8 cellular contexts compared by ENCODE assay signal in genomic region chr7:1045038-1045726, GRCh38. TPM values are rescaled to one million over a fixed set of nuclear protein-coding genes. Genes with fewer than 3 reads are reported as not detected.
DNase-seq lines count a peak whose midpoint lies in the region; ATAC-seq, FAIRE-seq and TF ChIP-seq lines count a peak whose summit lies in the region.

No MANE protein-coding gene starts in this region.

- H4K20me1 ChIP-seq in HepG2 (ENCODE audit: insufficient read depth, low read length): no peaks in the 10 kb centered on the region

- H3K27me3 Mint-ChIP-seq in activated CD4-positive, alpha-beta T cell treated with anti-CD3 and anti-CD28 coated beads, Interleukin-2, amount 10 ng/mL, durations not matched to agents 24 days and 14 days: no peaks in the 10 kb centered on the region

- ATAC-seq in HepG2 (peak; percentile 75), foreskin keratinocyte (no peak)

- POLR2A ChIA-PET in HepG2 (lab: Yijun Ruan, JAX): interaction anchor here (0.9 to 2.9 kb wide), 8 partner anchors 16 to 112 kb away, joined by 3 to 17 read pairs (median 8); no protein-coding TSS in a partner anchor

- H2AFZ ChIP-seq in HepG2 (ENCODE audit: low read length): no peak overlapping the region

- TF ChIP-seq EP300 in HepG2 (IDR thresholded peaks at IDR 0.05; ENCODE audit: low read depth in 2 of 2, low read length in 2 of 2): no peak
- TF ChIP-seq EP300 in HepG2 (CRISPR knock-in tag; IDR thresholded peaks at IDR 0.05; ENCODE audit: borderline replicate concordance): no peak

- TF ChIP-seq POLR2A in HepG2 (IDR thresholded peaks at IDR 0.05; ENCODE audit: insufficient read depth in 1 of 2, low read depth in 2 of 2, low read length in 2 of 2): peak in 1 of 2 experiments; percentile 67; a peak in 2 of 4 replicates
- no peak for TF ChIP-seq POLR2A in thyroid gland (IDR thresholded peaks at IDR 0.05)

- peak overlapping the region; percentile 74 to 77 for H3K4me3 ChIP-seq in ascending aorta
- peak overlapping the region; percentile 72 to 85 (median 73) for H3K4me3 ChIP-seq in HepG2 (replicated peaks in 1 of 3; ENCODE audit: insufficient read depth in 1 of 3, low read depth in 2 of 3, low read length in 3 of 3)
- H3K4me3 ChIP-seq in thyroid gland (replicated peaks in 1 of 3): peak overlapping the region in 2 of 3 donors; percentile 23 to 52

- peaks cover 60% of the 10 kb centered on the region for H3K4me1 Mint-ChIP-seq in activated CD4-positive, alpha-beta T cell treated with anti-CD3 and anti-CD28 coated beads, Interleukin-2, amount 10 ng/mL, durations not matched to agents 24 days and 14 days

- peaks cover 1% of the 10 kb centered on the region for H3K36me3 Mint-ChIP-seq in activated CD4-positive, alpha-beta T cell treated with anti-CD3 and anti-CD28 coated beads, Interleukin-2, amount 10 ng/mL, durations not matched to agents 24 days and 14 days (ENCODE audit: low read depth)

- DNase-seq in activated CD4-positive, alpha-beta T cell treated with anti-CD3 and anti-CD28 coated beads, Interleukin-2, amount 10 ng/mL, durations not matched to agents 24 days and 14 days: no peak
- DNase-seq in activated CD4-positive, alpha-beta T cell treated with anti-CD3 and anti-CD28 coated beads, Interleukin-2, amount 50 U/mL, for 48 hours: no peak
- DNase-seq in ascending aorta (ENCODE audit: low spot score in 2 of 2) (no peak), HepG2 (ENCODE audit: low spot score) (peak; percentile 53), thyroid gland (no peak), NCI-H1694 treated with DMSO at 0.1 percent for 48 hours (lab: John Stamatoyannopoulos, UW) (no peak), foreskin keratinocyte (no peak)
- DNase-seq in stimulated activated CD4-positive, alpha-beta T cell treated with anti-CD3 and anti-CD28 coated beads, Interleukin-4, amount 100 ng/mL, for 1 hour: no peak

- peak; percentile 70 for FAIRE-seq in HepG2 (lab: Jason Lieb, UNC)

- WGBS in HepG2 (ENCODE audit: low lambda C conversion rate): 4% methylated on average over 10 of the region's 13 CpGs
- 65 to 66% methylated on average over 12 to 13 of the region's 13 CpGs for whole genome bisulfite sequencing in thyroid gland, 2 donors

- peaks cover 27% of the 10 kb centered on the region for H3K79me2 ChIP-seq in HepG2 (ENCODE audit: insufficient read depth, low read length)

- no peak for TF ChIP-seq RAD21 in HepG2 (CRISPR knock-in tag; IDR thresholded peaks at IDR 0.05)

- no peaks in the 10 kb centered on the region for H3K27me3 ChIP-seq in ascending aorta
- no peaks in the 10 kb centered on the region; a peak in 2 of 5 replicates for H3K27me3 ChIP-seq in HepG2 (ENCODE audit: control insufficient read depth in 1 of 2, insufficient read depth in 2 of 2, low read length in 2 of 2)
- H3K27me3 ChIP-seq in thyroid gland: no peaks in the 10 kb centered on the region
- no peaks in the 10 kb centered on the region for H3K27me3 ChIP-seq in foreskin keratinocyte

- no peaks in the 10 kb centered on the region for H3K9me3 Mint-ChIP-seq in activated CD4-positive, alpha-beta T cell treated with anti-CD3 and anti-CD28 coated beads, Interleukin-2, amount 10 ng/mL, durations not matched to agents 24 days and 14 days

- in situ Hi-C loops in HepG2 (cut with HindIII; ENCODE audit: extremely low pct_ligation_motif_present, low pct_unique_long_range_greater_than_20kb): no loop called here

- no peaks in the 10 kb centered on the region for H3K36me3 ChIP-seq in ascending aorta
- peaks cover 0 to 1% of the 10 kb centered on the region in 2 experiments; a peak in 2 of 5 replicates for H3K36me3 ChIP-seq in HepG2 (replicated peaks in 1 of 2; ENCODE audit: control insufficient read depth in 1 of 2, insufficient read depth in 2 of 2, low read length in 2 of 2)
- no peaks in the 10 kb centered on the region for H3K36me3 ChIP-seq in thyroid gland

- TSS peak; percentile 53 for BruUV-seq in HepG2 (replicated peaks; lab: Mats Ljungman, UMichigan)

- H3K4me1 ChIP-seq in ascending aorta (peaks cover 3 to 22% of the 10 kb centered on the region in 2 donors), HepG2 (ENCODE audit: insufficient read depth, low read length) (peaks cover 81% of the 10 kb centered on the region), thyroid gland (peaks cover 35 to 74% of the 10 kb centered on the region in 2 donors), foreskin keratinocyte (no peaks in the 10 kb centered on the region)

- CTCF ChIA-PET in HepG2 (lab: Yijun Ruan, JAX; ENCODE audit: low intra/inter-chr PET ratio, low total read pairs): interaction anchor here (0.9 kb wide), 1 partner anchor 52 kb away, joined by 3 read pairs; no protein-coding TSS in a partner anchor

- intact Hi-C loops in activated CD4-positive, alpha-beta T cell treated with anti-CD3 and anti-CD28 coated beads, Interleukin-2, amount 10 ng/mL, durations not matched to agents 24 days and 14 days (cut with micrococcal nuclease): loop anchor here (1.0 to 2.0 kb wide), 4 partner anchors 16 to 168 kb away; partner anchors contain the start of genes COX19, GET4 and ZFAND2A
- intact Hi-C loops in ascending aorta (cut with DNase I): no loop called here
- intact Hi-C loops in HepG2 (cut with micrococcal nuclease; ENCODE audit: unreplicated experiment): loop anchor here (5.0 kb wide), 1 partner anchor 53 kb away; no protein-coding TSS in a partner anchor
- intact Hi-C loops in thyroid gland (cut with DNase I): no loop called here

- peak overlapping the region; percentile 72 for H3K27ac Mint-ChIP-seq in activated CD4-positive, alpha-beta T cell treated with anti-CD3 and anti-CD28 coated beads, Interleukin-2, amount 10 ng/mL, durations not matched to agents 24 days and 14 days

- H3K9me3 ChIP-seq in ascending aorta: no peaks in the 10 kb centered on the region
- H3K9me3 ChIP-seq in HepG2 (ENCODE audit: low read length): no peaks in the 10 kb centered on the region
- no peaks in the 10 kb centered on the region for H3K9me3 ChIP-seq in thyroid gland

- H3K27ac ChIP-seq in ascending aorta (peak overlapping the region; percentile 80 to 94), HepG2 (ENCODE audit: extremely low read length, insufficient read depth, low read length) (peak overlapping the region; percentile 79), thyroid gland (peak overlapping the region in 2 of 3 donors; percentile 54 to 82), foreskin keratinocyte (no peak overlapping the region)

- peak overlapping the region; percentile 80 for H3K9ac ChIP-seq in HepG2 (ENCODE audit: insufficient read depth, low read depth, low read length)

- H3K4me2 ChIP-seq in HepG2 (ENCODE audit: low read depth, low read length): peak overlapping the region; percentile 98

- TF ChIP-seq CTCF in ascending aorta (IDR thresholded peaks at IDR 0.05) (no peak), HepG2 (CRISPR knock-in tag; IDR thresholded peaks at IDR 0.05) (no peak), thyroid gland (IDR thresholded peaks at IDR 0.05) (no peak), foreskin keratinocyte (conservative IDR thresholded peaks at IDR 0.05) (no peak)

- peak overlapping the region; percentile 89 for H3K4me3 Mint-ChIP-seq in activated CD4-positive, alpha-beta T cell treated with anti-CD3 and anti-CD28 coated beads, Interleukin-2, amount 10 ng/mL, durations not matched to agents 24 days and 14 days

RNA-seq across cellular contexts. Expression of gene GPR146, which starts 0.8 kb away (rescaled TPM):
- 2.5 and 4.1 TPM in 2 replicates for total RNA-seq in activated CD4-positive, alpha-beta T cell treated with anti-CD3 and anti-CD28 coated beads, Interleukin-2, amount 10 ng/mL, durations not matched to agents 24 days and 14 days
- total RNA-seq in ascending aorta (224 TPM), HepG2 (2016; rRNA removed; fragmentation: Illumina TruSeq; extraction: Trizol) (0.84 and 2.0 TPM in 2 replicates), thyroid gland (10 to 100 TPM in 3 of 4 donors, 1 to 10 TPM in 1; 8.7 to 49.4 (median 32.7) TPM), foreskin keratinocyte (not detected in 2 replicates)
- 0.91 and 1.1 TPM in 2 replicates for total RNA-seq in HepG2 (2016; cell fraction: cytosol; rRNA removed; fragmentation: Illumina TruSeq; extraction: Trizol; ENCODE audit: low read depth)
- total RNA-seq in HepG2 (2016; cell fraction: insoluble cytoplasmic fraction; rRNA removed; fragmentation: Illumina TruSeq; extraction: Trizol): 0.89 and 1.2 TPM in 2 replicates
- total RNA-seq in HepG2 (2016; cell fraction: membrane; rRNA removed; fragmentation: Illumina TruSeq; extraction: Trizol): 1.9 and 2.7 TPM in 2 replicates
- total RNA-seq in HepG2 (2016; cell fraction: nucleus; rRNA removed; fragmentation: Illumina TruSeq; extraction: Trizol): 1.1 and 3.4 TPM in 2 replicates
- polyA plus RNA-seq in HepG2 (2011; rRNA removed) (15.9 and 17.2 TPM in 2 replicates), foreskin keratinocyte (not detected in 2 replicates)
- 11.4 and 22.4 TPM in 2 replicates for polyA plus RNA-seq in HepG2 (2011; cell fraction: cytosol; rRNA removed)
- polyA plus RNA-seq in HepG2 (2011; cell fraction: nucleus; rRNA removed): 18.2 and 25.0 TPM in 2 replicates
- 4.5 and 5.3 TPM in 2 replicates for polyA plus RNA-seq in HepG2 (2012)
- 2.1 and 2.2 TPM in 2 replicates for polyA plus RNA-seq in HepG2 (2016; cell fraction: cytosol; fragmentation: Illumina TruSeq; extraction: Trizol; ENCODE audit: low read depth)
- polyA plus RNA-seq in HepG2 (2016; cell fraction: insoluble cytoplasmic fraction; fragmentation: Illumina TruSeq; extraction: Trizol; ENCODE audit: low read depth): 0.78 and 1.3 TPM in 2 replicates
- polyA plus RNA-seq in HepG2 (2016; cell fraction: membrane; fragmentation: Illumina TruSeq; extraction: Trizol; ENCODE audit: low read depth): 2.3 and 3.4 TPM in 2 replicates
- polyA plus RNA-seq in HepG2 (2016; cell fraction: nucleus; fragmentation: Illumina TruSeq; extraction: Trizol; ENCODE audit: insufficient read depth, low read depth): 2.2 and 2.5 TPM in 2 replicates
- polyA minus RNA-seq in HepG2 (2011; rRNA and poly(A)+ RNA removed; ENCODE audit: low replicate concordance): 0.87 and 47.8 TPM in 2 replicates
- polyA minus RNA-seq in HepG2 (2011; cell fraction: cytosol; rRNA and poly(A)+ RNA removed): 6.9 and 9.1 TPM in 2 replicates
- 9.3 and 14.0 TPM in 2 replicates for polyA minus RNA-seq in HepG2 (2011; cell fraction: nucleus; rRNA and poly(A)+ RNA removed)

RNA-seq across cellular contexts. Expression of gene GPER1, which starts 42.7 kb away (rescaled TPM):
- total RNA-seq in activated CD4-positive, alpha-beta T cell treated with anti-CD3 and anti-CD28 coated beads, Interleukin-2, amount 10 ng/mL, durations not matched to agents 24 days and 14 days: 0.09 TPM in 1 of 2 replicates, not detected in the other
- total RNA-seq in ascending aorta (11.3 TPM), HepG2 (2016; rRNA removed; fragmentation: Illumina TruSeq; extraction: Trizol) (15.2 and 19.7 TPM in 2 replicates), thyroid gland (10 to 100 TPM; 12.5 to 29.2 (median 21.2) TPM), foreskin keratinocyte (0.07 TPM in 1 of 2 replicates, not detected in the other)
- 11.8 and 14.0 TPM in 2 replicates for total RNA-seq in HepG2 (2016; cell fraction: cytosol; rRNA removed; fragmentation: Illumina TruSeq; extraction: Trizol; ENCODE audit: low read depth)
- total RNA-seq in HepG2 (2016; cell fraction: insoluble cytoplasmic fraction; rRNA removed; fragmentation: Illumina TruSeq; extraction: Trizol): 14.3 and 19.8 TPM in 2 replicates
- total RNA-seq in HepG2 (2016; cell fraction: membrane; rRNA removed; fragmentation: Illumina TruSeq; extraction: Trizol): 22.2 and 30.5 TPM in 2 replicates
- total RNA-seq in HepG2 (2016; cell fraction: nucleus; rRNA removed; fragmentation: Illumina TruSeq; extraction: Trizol): 13.6 and 15.7 TPM in 2 replicates
- polyA plus RNA-seq in HepG2 (2011; rRNA removed) (12.7 and 16.4 TPM in 2 replicates), foreskin keratinocyte (0.03 and 0.07 TPM in 2 replicates)
- 14.9 and 19.2 TPM in 2 replicates for polyA plus RNA-seq in HepG2 (2011; cell fraction: cytosol; rRNA removed)
- polyA plus RNA-seq in HepG2 (2011; cell fraction: nucleus; rRNA removed): 55.4 and 63.5 TPM in 2 replicates
- 10.5 and 10.7 TPM in 2 replicates for polyA plus RNA-seq in HepG2 (2012)
- polyA plus RNA-seq in HepG2 (2016; cell fraction: cytosol; fragmentation: Illumina TruSeq; extraction: Trizol; ENCODE audit: low read depth): 9.9 and 11.3 TPM in 2 replicates
- 17.5 and 21.3 TPM in 2 replicates for polyA plus RNA-seq in HepG2 (2016; cell fraction: insoluble cytoplasmic fraction; fragmentation: Illumina TruSeq; extraction: Trizol; ENCODE audit: low read depth)
- 22.0 and 22.5 TPM in 2 replicates for polyA plus RNA-seq in HepG2 (2016; cell fraction: membrane; fragmentation: Illumina TruSeq; extraction: Trizol; ENCODE audit: low read depth)
- polyA plus RNA-seq in HepG2 (2016; cell fraction: nucleus; fragmentation: Illumina TruSeq; extraction: Trizol; ENCODE audit: insufficient read depth, low read depth): 36.9 and 39.6 TPM in 2 replicates
- polyA minus RNA-seq in HepG2 (2011; rRNA and poly(A)+ RNA removed; ENCODE audit: low replicate concordance): 7.5 and 47.4 TPM in 2 replicates
- 11.5 and 13.4 TPM in 2 replicates for polyA minus RNA-seq in HepG2 (2011; cell fraction: cytosol; rRNA and poly(A)+ RNA removed)
- polyA minus RNA-seq in HepG2 (2011; cell fraction: nucleus; rRNA and poly(A)+ RNA removed): 4.2 and 5.7 TPM in 2 replicates

Comparison
In these comparisons a context has a peak if more than half of its experiments do, and no peak if none do; other contexts are left out.
1. RNA of gene GPER1, which starts 42.7 kb away (total RNA-seq): 12.5 to 29.2 TPM in thyroid gland, 11.8 to 30.5 TPM in HepG2 and 11.3 TPM in ascending aorta (single experiment); 0.07 TPM in foreskin keratinocyte and 0.09 TPM in activated CD4-positive, alpha-beta T cell treated with anti-CD3 and anti-CD28 coated beads, Interleukin-2, amount 10 ng/mL, durations not matched to agents 24 days and 14 days; every median in the first group is over 10 times any median in the second.
2. intact Hi-C loops: an anchor here in activated CD4-positive, alpha-beta T cell treated with anti-CD3 and anti-CD28 coated beads, Interleukin-2, amount 10 ng/mL, durations not matched to agents 24 days and 14 days (1.0 to 2.0 kb wide) and HepG2 (5.0 kb wide); none called in ascending aorta and thyroid gland.
3. Peak in every context shown above with its lines, with median percentiles within 50 percentile points of each other: H3K4me3 ChIP-seq.